ENCODE assay signal across 1 cellular context in genomic region chr10:79144341-79145173, GRCh38.
A peak's percentile ranks its signal among the peaks of the same experiment; 100 is the strongest.
TF ChIP-seq lines count a peak whose summit lies in the region.

No MANE protein-coding gene starts in this region.

TF ChIP-seq in K562, 482 proteins besides CTCF, POLR2A, EP300 and RAD21 (continued from another document):
- no peak for TF ChIP-seq DEAF1 (CRISPR knock-in tag; IDR thresholded peaks at IDR 0.05)
- TF ChIP-seq CHD4 (IDR thresholded peaks at IDR 0.05; ENCODE audit: insufficient read depth, insufficient replicate concordance, low read depth, low read length, poor library complexity, severe bottlenecking), result peak; percentile 66
- no peak for TF ChIP-seq CBFB (CRISPR knock-in tag; IDR thresholded peaks at IDR 0.05)
- no peak for TF ChIP-seq NCOA2 (IDR thresholded peaks at IDR 0.05; ENCODE audit: partially characterized antibody in 2 of 2)
- TF ChIP-seq BMI1 (IDR thresholded peaks at IDR 0.05; ENCODE audit: low read length), result no peak
- TF ChIP-seq RBM14 (IDR thresholded peaks at IDR 0.05; ENCODE audit: borderline replicate concordance, insufficient read depth, low read depth, low read length), result no peak
- no peak for TF ChIP-seq NFXL1 (CRISPR knock-in tag; IDR thresholded peaks at IDR 0.05)
- TF ChIP-seq RBFOX2 (IDR thresholded peaks at IDR 0.05; ENCODE audit: low read depth, low read length), result no peak
- peak; percentile 75 for TF ChIP-seq MTA1 (IDR thresholded peaks at IDR 0.05; ENCODE audit: borderline replicate concordance)
- TF ChIP-seq BCL6 (CRISPR knock-in tag; IDR thresholded peaks at IDR 0.05), result no peak
- no peak for TF ChIP-seq DLX4 (CRISPR knock-in tag; IDR thresholded peaks at IDR 0.05)
- TF ChIP-seq SPI1 (IDR thresholded peaks at IDR 0.05; ENCODE audit: borderline replicate concordance, low read depth, low read length), result no peak
- no peak for TF ChIP-seq ZC3H8 (IDR thresholded peaks at IDR 0.05)
- no peak for TF ChIP-seq KAT7 (CRISPR knock-in tag; IDR thresholded peaks at IDR 0.05; ENCODE audit: borderline replicate concordance)
- TF ChIP-seq DPF2 (IDR thresholded peaks at IDR 0.05), result no peak
- no peak for TF ChIP-seq ETS1 (conservative IDR thresholded peaks at IDR 0.05; ENCODE audit: control insufficient read depth, low read depth, low read length)
- no peak for TF ChIP-seq ARID2 (IDR thresholded peaks at IDR 0.05)
- no peak for TF ChIP-seq RBM15 (IDR thresholded peaks at IDR 0.05; ENCODE audit: insufficient read depth, low read length)
- TF ChIP-seq XRCC4 (IDR thresholded peaks at IDR 0.05; ENCODE audit: extremely low read depth, insufficient read depth, insufficient read length), result no peak
- no peak for TF ChIP-seq ZNF217 (CRISPR knock-in tag; IDR thresholded peaks at IDR 0.05)
- no peak for TF ChIP-seq ZNF175 (CRISPR knock-in tag; IDR thresholded peaks at IDR 0.05; ENCODE audit: low read depth)
- TF ChIP-seq CBX1 (IDR thresholded peaks at IDR 0.05; ENCODE audit: low read depth), result peak; percentile 54; the same call in 1 of the 2 replicates
- TF ChIP-seq ZBTB43 (CRISPR knock-in tag; IDR thresholded peaks at IDR 0.05), result no peak
- no peak for TF ChIP-seq ZNF75A (CRISPR knock-in tag; IDR thresholded peaks at IDR 0.05)
- TF ChIP-seq ZFP1 (CRISPR knock-in tag; IDR thresholded peaks at IDR 0.05), result no peak
- 0 out of 4 replicates have a peak, but pooled peaks of 1 of the 2 experiments have one; percentile 33 for TF ChIP-seq TRIM24 (IDR thresholded peaks at IDR 0.05)
- TF ChIP-seq HNRNPUL1 (IDR thresholded peaks at IDR 0.05; ENCODE audit: low read length), result no peak
- no peak for TF ChIP-seq ZNF76 (CRISPR knock-in tag; IDR thresholded peaks at IDR 0.05; ENCODE audit: borderline replicate concordance)
- TF ChIP-seq NKRF (IDR thresholded peaks at IDR 0.05; ENCODE audit: borderline replicate concordance), result peak; percentile 33; the same call in 1 of the 2 replicates
- no peak for TF ChIP-seq CXXC5 (CRISPR knock-in tag; IDR thresholded peaks at IDR 0.05)
- no peak for TF ChIP-seq ZNF507 (tag; conservative IDR thresholded peaks at IDR 0.05)
- 0 out of 2 replicates have a peak, but pooled peaks have one; percentile 13 for TF ChIP-seq PKNOX1 (IDR thresholded peaks at IDR 0.05)
- no peak for TF ChIP-seq NEUROD1 (IDR thresholded peaks at IDR 0.05; ENCODE audit: borderline replicate concordance, low read depth, low read length, partially characterized antibody)
- no peak for TF ChIP-seq DIDO1 (tag; IDR thresholded peaks at IDR 0.05; ENCODE audit: low read depth)
- TF ChIP-seq MCM7 (IDR thresholded peaks at IDR 0.05), result no peak
- TF ChIP-seq ZNF121 (CRISPR knock-in tag; conservative IDR thresholded peaks at IDR 0.05), result no peak
- no peak for TF ChIP-seq MBD1 (CRISPR knock-in tag; IDR thresholded peaks at IDR 0.05)
- TF ChIP-seq MAFF (IDR thresholded peaks at IDR 0.05; ENCODE audit: low read length), result no peak
- TF ChIP-seq ZNF408 (CRISPR knock-in tag; IDR thresholded peaks at IDR 0.05; ENCODE audit: low read depth), result no peak
- no peak for TF ChIP-seq ZEB2 (IDR thresholded peaks at IDR 0.05)
- peak; percentile 46 for TF ChIP-seq ARID1B (IDR thresholded peaks at IDR 0.05)
- no peak; the same call in 1 of the 2 replicates for TF ChIP-seq HDGF (IDR thresholded peaks at IDR 0.05)
- no peak for TF ChIP-seq CREB5 (CRISPR knock-in tag; IDR thresholded peaks at IDR 0.05)
- no peak for TF ChIP-seq NR4A1 (CRISPR knock-in tag; IDR thresholded peaks at IDR 0.05)
- no peak for TF ChIP-seq NR4A1 (tag; IDR thresholded peaks at IDR 0.05)
- peak; percentile 84 for TF ChIP-seq HLTF (IDR thresholded peaks at IDR 0.05)
- peak; percentile 86 for TF ChIP-seq ZNF512 (tag; IDR thresholded peaks at IDR 0.05)
- TF ChIP-seq ETS2 (tag; IDR thresholded peaks at IDR 0.05; ENCODE audit: borderline replicate concordance, poor library complexity, severe bottlenecking), result no peak
- TF ChIP-seq GABPA (tag; conservative IDR thresholded peaks at IDR 0.05; ENCODE audit: low read depth), result no peak
- no peak for TF ChIP-seq HDAC6 (IDR thresholded peaks at IDR 0.05; ENCODE audit: low read depth, low read length)
- TF ChIP-seq RBM17 (IDR thresholded peaks at IDR 0.05; ENCODE audit: borderline replicate concordance, low read depth, low read length), result no peak
- no peak for TF ChIP-seq YY1 (IDR thresholded peaks at IDR 0.05; ENCODE audit: borderline replicate concordance in 1 of 3, control insufficient read depth in 1 of 3, extremely low read depth in 1 of 3, insufficient read depth in 3 of 3, insufficient read length in 1 of 3, insufficient replicate concordance in 2 of 3, low read depth in 1 of 3, low read length in 2 of 3)
- TF ChIP-seq ZBTB2 (IDR thresholded peaks at IDR 0.05), result peak; percentile 65; the same call in 1 of the 2 replicates
- TF ChIP-seq ZNF584 (CRISPR knock-in tag; IDR thresholded peaks at IDR 0.05; ENCODE audit: low read depth), result no peak
- TF ChIP-seq E2F4 (CRISPR knock-in tag; IDR thresholded peaks at IDR 0.05; ENCODE audit: low read depth), result no peak
- peak; percentile 25; the same call in 1 of the 2 replicates for TF ChIP-seq GATAD2A (IDR thresholded peaks at IDR 0.05)
